In the genomic region with DNA sequence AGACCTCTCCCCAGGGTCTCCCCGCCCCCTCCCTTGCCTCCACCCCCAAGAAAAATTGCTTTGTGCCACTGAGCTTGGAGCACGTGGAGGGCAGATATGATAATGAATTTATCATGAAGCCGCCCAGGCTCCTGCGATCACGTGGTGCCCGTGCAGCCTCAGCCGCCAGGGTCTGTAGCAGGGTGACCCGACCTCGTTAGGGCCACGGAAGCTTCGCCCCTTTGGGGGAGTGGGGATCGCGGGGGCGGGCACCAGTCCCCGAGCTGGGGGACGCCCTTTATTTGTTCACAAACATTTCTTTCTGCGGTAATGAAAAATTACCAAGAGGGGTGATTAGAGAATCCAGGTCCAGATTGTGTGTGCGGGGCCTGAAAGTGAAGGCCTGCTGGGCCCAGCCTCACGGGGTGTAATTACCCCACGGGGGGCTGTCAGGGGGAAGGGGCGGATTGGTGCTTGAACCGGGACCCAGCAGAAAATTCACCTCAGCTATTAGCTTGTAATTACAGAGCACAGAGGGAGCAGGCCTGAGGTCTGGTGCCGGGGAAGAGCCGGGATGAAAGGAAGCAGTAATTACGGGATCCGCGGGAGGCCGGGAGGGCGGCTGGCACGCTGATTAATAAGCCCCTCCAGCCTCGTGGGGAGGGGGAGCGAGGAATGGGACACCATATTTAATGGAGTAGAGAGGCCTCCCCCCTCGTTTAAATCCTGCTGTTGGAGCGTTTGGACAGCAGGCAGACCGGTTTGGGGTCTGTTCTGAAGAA, we compare ENCODE assay signal across 11 cellular contexts. TPM values are rescaled to one million over a fixed set of nuclear protein-coding genes. Genes with fewer than 3 reads are reported as not detected.
DNase-seq lines count a peak whose midpoint lies in the region; ATAC-seq, FAIRE-seq and TF ChIP-seq lines count a peak whose summit lies in the region.
"Had no signal": no experiment of that assay in that cellular context is flagged by ENCODE, and none has a peak within 500 bp of the region (broad histone marks: within the 10 kb centered on the region; RNA-seq: fewer than 3 reads in every experiment).

No MANE protein-coding gene starts in this region.

- peaks cover 13% of the 10 kb centered on the region; the same call in 1 of the 2 replicates for H3F3A ChIP-seq in GM23338 (replicated peaks; ENCODE audit: low read depth)

- TF ChIP-seq CTCF in GM23338 (conservative IDR thresholded peaks at IDR 0.05; ENCODE audit: low read depth in 2 of 2), result no peak
- no peak for TF ChIP-seq CTCF in H1 (IDR thresholded peaks at IDR 0.05; ENCODE audit: control extremely low read depth in 1 of 3, insufficient read depth in 1 of 3, low read depth in 1 of 3, low read length in 3 of 3)
- no peak for TF ChIP-seq CTCF in neural crest cell (conservative IDR thresholded peaks at IDR 0.05)

- no peak overlapping the region for H2BK120ac ChIP-seq in H1 (replicated peaks; ENCODE audit: low read depth, low read length)

- no peak overlapping the region for H3K9ac ChIP-seq in H1 (replicated peaks in 1 of 4; ENCODE audit: extremely low read depth in 1 of 4, low read depth in 3 of 4, low read length in 3 of 4)

- no peak overlapping the region for H2BK20ac ChIP-seq in H1 (ENCODE audit: low read length)

- peaks cover 43% of the 10 kb centered on the region for H3K79me1 ChIP-seq in H1 (ENCODE audit: low read depth, low read length)

- no peak overlapping the region for H3K23ac ChIP-seq in H1 (ENCODE audit: insufficient read length)

- no peak for TF ChIP-seq EP300 in H1 (IDR thresholded peaks at IDR 0.05; ENCODE audit: borderline replicate concordance in 1 of 2, low read depth in 2 of 2, low read length in 2 of 2)

- peak overlapping the region; percentile 72; the same call in 1 of the 2 replicates for H4K8ac ChIP-seq in H1 (ENCODE audit: extremely low read depth, insufficient read depth, low read length)

- H3K56ac ChIP-seq in H1 (replicated peaks; ENCODE audit: insufficient read length, low read depth, low read length), result no peak overlapping the region

- H2BK5ac ChIP-seq in H1 (ENCODE audit: low read depth, low read length), result no peak overlapping the region

- peaks cover 56% of the 10 kb centered on the region for H3K4me1 Mint-ChIP-seq in GM23338
- H3K4me1 Mint-ChIP-seq in neural crest cell, result peaks cover 24% of the 10 kb centered on the region

- H3K14ac ChIP-seq in H1 (ENCODE audit: insufficient read length), result no peak overlapping the region

- H3K27me3 ChIP-seq in GM23338 (ENCODE audit: insufficient read depth) (no peaks in the 10 kb centered on the region), H1 (replicated peaks in 1 of 4; ENCODE audit: control insufficient read depth in 3 of 4, extremely low read depth in 1 of 4, insufficient read depth in 3 of 4, low read length in 3 of 4) (no peaks in the 10 kb centered on the region; a peak in 1 of 7 replicates)

- no peaks in the 10 kb centered on the region for H3K9me2 ChIP-seq in GM23338 (ENCODE audit: insufficient read depth)

- H3K79me2 ChIP-seq in GM23338 (replicated peaks; ENCODE audit: insufficient read depth), result peaks cover 100% of the 10 kb centered on the region
- peaks cover 30 to 100% of the 10 kb centered on the region in 2 experiments for H3K79me2 ChIP-seq in H1 (ENCODE audit: control insufficient read depth in 1 of 2, insufficient read depth in 2 of 2, low read length in 2 of 2)

- no peak overlapping the region for H4K5ac ChIP-seq in H1 (ENCODE audit: insufficient read length, low read depth, low read length)

- peaks cover 15% of the 10 kb centered on the region for H3K9me3 Mint-ChIP-seq in GM23338
- peaks cover 3% of the 10 kb centered on the region for H3K9me3 Mint-ChIP-seq in neural crest cell

- no peaks in the 10 kb centered on the region for H3K23me2 ChIP-seq in H1 (ENCODE audit: low read depth, low read length)

- TF ChIP-seq POLR2A in H1 (IDR thresholded peaks at IDR 0.05; ENCODE audit: control extremely low read depth in 1 of 2, low read depth in 2 of 2, low read length in 2 of 2), result no peak

- H2AFZ ChIP-seq in GM23338, result no peak overlapping the region
- H2AFZ ChIP-seq in H1 (ENCODE audit: low read length), result no peak overlapping the region

- POLR2A ChIA-PET in H1 (lab: Charles Lee; ENCODE audit: partially characterized antibody), result interaction anchor here (1.1 to 3.7 kb wide), 3 partner anchors 10 to 16 kb away, joined by 3 to 19 read pairs (median 3); no protein-coding TSS in a partner anchor

- H3K18ac ChIP-seq in H1 (ENCODE audit: extremely low read depth, low read length), result peak overlapping the region; percentile 78

- TF ChIP-seq RAD21 in H1 (IDR thresholded peaks at IDR 0.05 in 1 of 2, conservative IDR thresholded peaks at IDR 0.05 in 1 of 2; ENCODE audit: low read depth in 2 of 2, low read length in 2 of 2), result no peak

- H4K20me1 ChIP-seq in GM23338 (replicated peaks; ENCODE audit: insufficient read depth), result peaks cover 83% of the 10 kb centered on the region
- peaks cover 69 to 73% of the 10 kb centered on the region in 2 experiments for H4K20me1 ChIP-seq in H1 (replicated peaks in 1 of 2; ENCODE audit: control insufficient read depth in 1 of 2, insufficient read depth in 2 of 2, low read length in 2 of 2)

- H3K27me3 Mint-ChIP-seq in GM23338 (ENCODE audit: insufficient read depth, low read depth, poor library complexity), result peaks cover 26% of the 10 kb centered on the region
- peaks cover 30% of the 10 kb centered on the region for H3K27me3 Mint-ChIP-seq in neural crest cell (ENCODE audit: low read depth)
- H3K27me3 Mint-ChIP-seq: activated CD4-positive, alpha-beta T cell treated with anti-CD3 and anti-CD28 coated beads, Interleukin-2, amount 10 ng/mL, durations not matched to agents 7 days and 5 days had no signal

- peak; percentile 75 for DNase-seq in GM23338 (ENCODE audit: low spot score)
- DNase-seq in NCI-H2171 (lab: John Stamatoyannopoulos, UW), result peak; percentile 41
- DNase-seq in H1 (ENCODE audit: low read depth in 1 of 2, low spot score in 2 of 2), result peak in 1 of 2 experiments; percentile 71
- no peak for DNase-seq in neural crest cell (ENCODE audit: low read depth, low spot score)
- no peak for DNase-seq in occipital lobe (lab: John Stamatoyannopoulos, UW)
- no peak for DNase-seq in activated CD4-positive, alpha-beta T cell treated with anti-CD3 and anti-CD28 coated beads, Interleukin-2, amount 50 U/mL, for 1 hour
- DNase-seq in middle frontal gyrus (ENCODE audit: extremely low spot score, low spot score), result no peak
- DNase-seq: SIG-M5 had no signal

- peaks cover 16% of the 10 kb centered on the region; the same call in 1 of the 2 replicates for H3K4me1 ChIP-seq in GM23338 (ENCODE audit: insufficient read depth)
- peaks cover 0 to 21% (median 12%) of the 10 kb centered on the region in 4 experiments; a peak in 6 of 7 replicates for H3K4me1 ChIP-seq in H1 (replicated peaks in 1 of 4; ENCODE audit: control insufficient read depth in 3 of 4, insufficient read depth in 4 of 4, low read length in 3 of 4)

- no peak overlapping the region for H3K4ac ChIP-seq in H1 (replicated peaks; ENCODE audit: insufficient read length, low read depth, low read length)

- no peak overlapping the region for H2BK12ac ChIP-seq in H1 (ENCODE audit: low read depth, low read length)

- ATAC-seq in GM23338, result peak; percentile 55
- no peak for ATAC-seq in HG03095 (IDR thresholded peaks at IDR 0.05; ENCODE audit: unreplicated experiment)

- CTCF ChIA-PET in H1 (lab: Charles Lee; ENCODE audit: partially characterized antibody), result interaction anchor here (0.6 to 7.2 kb wide), 13 partner anchors 9 to 256 kb away, joined by 3 to 93 read pairs (median 5); no protein-coding TSS in a partner anchor

- H3K4me3 Mint-ChIP-seq in GM23338 (peak overlapping the region; percentile 68), neural crest cell (peak overlapping the region; percentile 72)
- H3K4me3 Mint-ChIP-seq: activated CD4-positive, alpha-beta T cell treated with anti-CD3 and anti-CD28 coated beads, Interleukin-2, amount 10 ng/mL, durations not matched to agents 7 days and 5 days had no signal

- H2AK5ac ChIP-seq in H1 (ENCODE audit: low read depth, low read length), result no peak overlapping the region

- H3K4me3 ChIP-seq in GM23338 (peak overlapping the region; percentile 47), H1 (ENCODE audit: extremely low read depth in 1 of 4, insufficient read depth in 2 of 4, low read depth in 3 of 4, low read length in 4 of 4) (peak overlapping the region in 3 of 4 experiments; percentile 20 to 50 (median 21); a peak in 5 of 8 replicates)
- H3K4me3 ChIP-seq: skin epidermis had no signal

- H2BK15ac ChIP-seq in H1 (ENCODE audit: low read length), result no peak overlapping the region

- no peak overlapping the region for H4K91ac ChIP-seq in H1 (replicated peaks; ENCODE audit: insufficient read length, low read length)

- H3K36me3 Mint-ChIP-seq in GM23338 (ENCODE audit: low read depth), result peaks cover 31% of the 10 kb centered on the region
- H3K36me3 Mint-ChIP-seq in neural crest cell (ENCODE audit: low read depth), result peaks cover 5% of the 10 kb centered on the region

- WGBS in H1 (ENCODE audit: extremely low coverage in 1 of 2, insufficient coverage in 1 of 2, insufficient read length in 1 of 2, insufficient replicate concordance in 2 of 2, low coverage in 1 of 2, low lambda C conversion rate in 2 of 2, missing lambda C conversion rate in 1 of 2), 2 experiments, result 13% methylated on average over 27 of the region's 35 CpGs; no CpG with 5 or more reads in 1 of the 2 experiments

- H3K4me2 ChIP-seq in GM23338 (peak overlapping the region; percentile 74), H1 (ENCODE audit: insufficient read depth in 1 of 2, low read depth in 2 of 2, low read length in 2 of 2) (peak overlapping the region; percentile 19 to 69)

- H3K27ac Mint-ChIP-seq in GM23338, result peak overlapping the region; percentile 86
- peak overlapping the region; percentile 78 for H3K27ac Mint-ChIP-seq in neural crest cell (ENCODE audit: unreplicated experiment)
- H3K27ac Mint-ChIP-seq: activated CD4-positive, alpha-beta T cell treated with anti-CD3 and anti-CD28 coated beads, Interleukin-2, amount 10 ng/mL, durations not matched to agents 7 days and 5 days had no signal

- H3K27ac ChIP-seq in GM23338 (ENCODE audit: low read depth), result peak overlapping the region; percentile 78
- no peak overlapping the region; the same call in 1 of the 2 replicates for H3K27ac ChIP-seq in H1 (ENCODE audit: low read depth, low read length)

- H3K36me3 ChIP-seq in GM23338 (ENCODE audit: insufficient read depth), result no peaks in the 10 kb centered on the region
- peaks cover 0 to 6% (median 2%) of the 10 kb centered on the region in 4 experiments; a peak in 3 of 8 replicates for H3K36me3 ChIP-seq in H1 (ENCODE audit: control insufficient read depth in 2 of 4, insufficient read depth in 4 of 4, low read length in 3 of 4)

- peaks cover 9 to 10% of the 10 kb centered on the region in 2 experiments; a peak in 3 of 4 replicates for H3K9me3 ChIP-seq in H1 (ENCODE audit: insufficient read depth in 2 of 2, low read depth in 1 of 2, low read length in 1 of 2)

- no peak for FAIRE-seq in H1 (lab: Jason Lieb, UNC)

RNA-seq across cellular contexts. Expression of a gene that starts 13.2 kb away (rescaled TPM):
- total RNA-seq in GM23338 (2014; rRNA removed; shearing (Covaris generic)), result 118 and 135 TPM in 2 replicates
- polyA plus RNA-seq in GM23338 (2016; fragmentation: Nextera tagmentation; extraction: Ambion mirVana), result 32.4 and 34.0 TPM in 2 replicates
- 65.6 and 66.2 TPM in 2 replicates for total RNA-seq in H1 (2021; fragmentation: NEBNext Ultra II Directional; extraction: Animal tissue kit (Norgen Biotek cat#: 25700))
- polyA plus RNA-seq in H1 (2011; rRNA removed), result 26.0 and 40.0 TPM in 2 replicates
- 26.5 TPM for polyA plus RNA-seq in H1 (2011; cell fraction: cytosol; rRNA removed)
- polyA plus RNA-seq in H1 (2011; cell fraction: nucleus; rRNA removed), result 123 TPM
- polyA plus RNA-seq in H1 (2012, experiment 1 of 2), result 42.4 to 51.0 TPM (median 44.8 TPM) in 4 replicates
- 18.4 TPM for polyA plus RNA-seq in H1 (2012, experiment 2 of 2)
- polyA plus RNA-seq in H1 (2013, experiment 1 of 2), result 30.0 TPM
- 30.1 TPM for polyA plus RNA-seq in H1 (2013, experiment 2 of 2)
- polyA minus RNA-seq in H1 (2011; rRNA and poly(A)+ RNA removed), result 35.8 and 37.6 TPM in 2 replicates
- 76.6 TPM for polyA minus RNA-seq in H1 (2011; cell fraction: cytosol; rRNA and poly(A)+ RNA removed)
- polyA minus RNA-seq in H1 (2011; cell fraction: nucleus; rRNA and poly(A)+ RNA removed), result 93.7 TPM
- total RNA-seq in neural crest cell, result 26.7 and 27.3 TPM in 2 replicates
- total RNA-seq in occipital lobe, result 18.4 TPM

Comparison
In these comparisons a context has a peak if more than half of its experiments do, and no peak if none do; other contexts are left out.
1. DNase-seq: peak in GM23338 (single experiment) and NCI-H2171 (single experiment); none in neural crest cell (single experiment), occipital lobe (single experiment), activated CD4-positive, alpha-beta T cell treated with anti-CD3 and anti-CD28 coated beads, Interleukin-2, amount 50 U/mL, for 1 hour (single experiment) and middle frontal gyrus (single experiment).